8 cellular contexts compared by ENCODE assay signal in the genomic region with DNA sequence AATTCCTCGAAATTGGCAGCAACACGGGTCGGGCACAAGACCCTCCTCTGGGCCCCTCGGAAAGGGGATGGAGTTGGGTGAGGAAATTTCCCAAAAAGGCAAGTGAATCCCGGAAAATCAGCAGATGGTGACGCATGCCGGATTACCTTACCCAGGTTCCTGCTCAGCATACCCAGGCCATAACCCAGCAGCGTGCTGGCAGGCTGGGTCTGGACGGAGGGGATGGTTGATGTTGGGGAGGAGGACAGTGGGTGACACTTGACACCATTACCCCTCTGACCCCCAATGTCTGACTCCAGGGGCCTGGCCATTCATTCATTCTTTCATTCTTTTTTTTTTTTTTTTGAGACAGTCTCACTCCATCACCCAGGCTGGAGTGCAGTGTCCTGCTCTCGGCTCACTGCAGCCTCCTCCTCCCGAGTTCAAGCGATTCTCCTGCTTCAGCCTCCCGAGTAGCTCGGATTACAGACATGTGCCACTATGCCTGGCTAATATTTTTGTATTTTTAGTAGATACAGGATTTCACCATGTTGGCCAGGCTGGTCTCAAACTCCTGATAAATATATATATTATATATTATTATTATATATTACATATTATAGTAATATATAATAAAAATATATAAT. TPM values are rescaled to one million over a fixed set of nuclear protein-coding genes. Genes with fewer than 3 reads are reported as not detected.
DNase-seq lines count a peak whose midpoint lies in the region; ATAC-seq and TF ChIP-seq lines count a peak whose summit lies in the region.

No MANE protein-coding gene starts in this region.

- H3K36me3 ChIP-seq in left ventricle myocardium inferior: peaks cover 4% of the 10 kb centered on the region
- H3K36me3 ChIP-seq in psoas muscle (ENCODE audit: insufficient read depth in 1 of 2, low read depth in 1 of 2): peaks cover 0 to 23% of the 10 kb centered on the region in 2 donors

- DNase-seq in DMS79 treated with DMSO at 0.1 percent for 48 hours (lab: John Stamatoyannopoulos, UW) (peak; percentile 19), left ventricle myocardium inferior (no peak), psoas muscle (peak in 1 of 2 donors; percentile 36), GM19240 (ENCODE audit: insufficient read length, low spot score) (no peak), GOT3 (lab: John Stamatoyannopoulos, UW) (no peak)
- no peak for DNase-seq in activated T-helper 1 cell treated with anti-CD3 and anti-CD28 coated beads, Interleukin-12 subunit alpha, Interleukin-12 subunit beta, Interleukin-2, Interleukin-4 antibody, amounts not matched to agents 30 ng/mL and 10 ng/mL and 1 ng/mL, durations not matched to agents 14 hours and 24 hours and 36 hours (ENCODE audit: low spot score)
- no peak for DNase-seq in stimulated activated CD4-positive, alpha-beta T cell treated with anti-CD3 and anti-CD28 coated beads, Interleukin-12 subunit alpha, Interleukin-12 subunit beta, amount 100 ng/mL, for 4 hours

- H3K9me3 ChIP-seq in left ventricle myocardium inferior (replicated peaks) (no peaks in the 10 kb centered on the region), psoas muscle (no peaks in the 10 kb centered on the region)

- no peaks in the 10 kb centered on the region for H3K36me3 Mint-ChIP-seq in activated T-helper 1 cell treated with anti-CD3 and anti-CD28 coated beads, Interleukin-12 subunit alpha, Interleukin-12 subunit beta, Interleukin-2, Interleukin-4 antibody, amounts not matched to agents 30 ng/mL and 10 ng/mL and 1 ng/mL, durations not matched to agents 14 hours and 24 hours and 36 hours (ENCODE audit: low read depth)

- TF ChIP-seq EP300 in Ishikawa (IDR thresholded peaks at IDR 0.05; ENCODE audit: borderline replicate concordance): no peak

- intact Hi-C loops in activated T-helper 1 cell treated with anti-CD3 and anti-CD28 coated beads, Interleukin-12 subunit alpha, Interleukin-12 subunit beta, Interleukin-2, Interleukin-4 antibody, amounts not matched to agents 30 ng/mL and 10 ng/mL and 1 ng/mL, durations not matched to agents 14 hours and 24 hours and 36 hours (cut with micrococcal nuclease): no loop called here
- intact Hi-C loops in left ventricle myocardium inferior (cut with micrococcal nuclease): no loop called here
- intact Hi-C loops in psoas muscle (cut with DNase I): loop anchor here (5.0 kb wide), 1 partner anchor 57 kb away; no protein-coding TSS in a partner anchor

- ATAC-seq in psoas muscle: peak; percentile 53 to 65 (median 62)

- H3K4me1 ChIP-seq in left ventricle myocardium inferior: peaks cover 71% of the 10 kb centered on the region
- peaks cover 47% of the 10 kb centered on the region for H3K4me1 ChIP-seq in psoas muscle

- H3K27me3 ChIP-seq in left ventricle myocardium inferior (ENCODE audit: low read depth) (no peaks in the 10 kb centered on the region), psoas muscle (ENCODE audit: insufficient read depth in 3 of 3, low read length in 2 of 3) (no peaks in the 10 kb centered on the region)

- H3K9me3 Mint-ChIP-seq in activated T-helper 1 cell treated with anti-CD3 and anti-CD28 coated beads, Interleukin-12 subunit alpha, Interleukin-12 subunit beta, Interleukin-2, Interleukin-4 antibody, amounts not matched to agents 30 ng/mL and 10 ng/mL and 1 ng/mL, durations not matched to agents 14 hours and 24 hours and 36 hours: no peaks in the 10 kb centered on the region

- H3K4me3 ChIP-seq in left ventricle myocardium inferior (peak overlapping the region; percentile 91), psoas muscle (peak overlapping the region; percentile 88)

- 2 to 9% (median 2%) methylated on average over 14 of the region's 14 CpGs for WGBS in psoas muscle, 3 donors

- H3K27ac Mint-ChIP-seq in activated T-helper 1 cell treated with anti-CD3 and anti-CD28 coated beads, Interleukin-12 subunit alpha, Interleukin-12 subunit beta, Interleukin-2, Interleukin-4 antibody, amounts not matched to agents 30 ng/mL and 10 ng/mL and 1 ng/mL, durations not matched to agents 14 hours and 24 hours and 36 hours: no peak overlapping the region

- no peak for TF ChIP-seq RAD21 in Ishikawa (IDR thresholded peaks at IDR 0.05; ENCODE audit: low read depth)

- H3K27ac ChIP-seq in left ventricle myocardium inferior (replicated peaks): peak overlapping the region; percentile 89
- peak overlapping the region; percentile 92 for H3K27ac ChIP-seq in psoas muscle

- H3K4me3 Mint-ChIP-seq in activated T-helper 1 cell treated with anti-CD3 and anti-CD28 coated beads, Interleukin-12 subunit alpha, Interleukin-12 subunit beta, Interleukin-2, Interleukin-4 antibody, amounts not matched to agents 30 ng/mL and 10 ng/mL and 1 ng/mL, durations not matched to agents 14 hours and 24 hours and 36 hours: peak overlapping the region; percentile 84

- peaks cover 21% of the 10 kb centered on the region for H3K27me3 Mint-ChIP-seq in activated T-helper 1 cell treated with anti-CD3 and anti-CD28 coated beads, Interleukin-12 subunit alpha, Interleukin-12 subunit beta, Interleukin-2, Interleukin-4 antibody, amounts not matched to agents 30 ng/mL and 10 ng/mL and 1 ng/mL, durations not matched to agents 14 hours and 24 hours and 36 hours (ENCODE audit: insufficient read depth)

- TF ChIP-seq CTCF in left ventricle myocardium inferior (IDR thresholded peaks at IDR 0.05; ENCODE audit: borderline replicate concordance) (no peak), psoas muscle (IDR thresholded peaks at IDR 0.05) (no peak)

- no peaks in the 10 kb centered on the region for H3K4me1 Mint-ChIP-seq in activated T-helper 1 cell treated with anti-CD3 and anti-CD28 coated beads, Interleukin-12 subunit alpha, Interleukin-12 subunit beta, Interleukin-2, Interleukin-4 antibody, amounts not matched to agents 30 ng/mL and 10 ng/mL and 1 ng/mL, durations not matched to agents 14 hours and 24 hours and 36 hours (ENCODE audit: low read depth)

TF ChIP-seq in Ishikawa, 13 proteins besides CTCF, POLR2A, EP300 and RAD21:
- TF ChIP-seq CREB1 (IDR thresholded peaks at IDR 0.05; ENCODE audit: low read depth) (no peak), TCF12 (IDR thresholded peaks at IDR 0.05; ENCODE audit: low read depth) (no peak), TEAD4 (IDR thresholded peaks at IDR 0.05) (0 out of 2 replicates have a peak, but pooled peaks have one; percentile 9)
- TF ChIP-seq, protein P1, sequence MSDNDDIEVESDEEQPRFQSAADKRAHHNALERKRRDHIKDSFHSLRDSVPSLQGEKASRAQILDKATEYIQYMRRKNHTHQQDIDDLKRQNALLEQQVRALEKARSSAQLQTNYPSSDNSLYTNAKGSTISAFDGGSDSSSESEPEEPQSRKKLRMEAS (IDR thresholded peaks at IDR 0.05): peak; percentile 40; the same call in 1 of the 2 replicates
TF ChIP-seq in Ishikawa: peak in this region for 2.

RNA-seq across cellular contexts. Expression of a gene that starts 0.8 kb away (rescaled TPM):
- 19.3 and 20.6 TPM in 2 replicates for total RNA-seq in activated T-helper 1 cell treated with anti-CD3 and anti-CD28 coated beads, Interleukin-12 subunit alpha, Interleukin-12 subunit beta, Interleukin-2, Interleukin-4 antibody, amounts not matched to agents 30 ng/mL and 10 ng/mL and 1 ng/mL, durations not matched to agents 14 hours and 24 hours and 36 hours
- total RNA-seq in left ventricle myocardium inferior: 33.5 TPM
- total RNA-seq in psoas muscle: 100 to 1,000 TPM in 1 of 4 donors, 10 to 100 TPM in 3; 25.0 to 117 (median 41.8) TPM
- 10 to 100 TPM; 21.0 to 90.8 (median 44.4) TPM for polyA plus RNA-seq in psoas muscle

RNA-seq across cellular contexts. Expression of a gene that starts 26.8 kb away (rescaled TPM):
- total RNA-seq in activated T-helper 1 cell treated with anti-CD3 and anti-CD28 coated beads, Interleukin-12 subunit alpha, Interleukin-12 subunit beta, Interleukin-2, Interleukin-4 antibody, amounts not matched to agents 30 ng/mL and 10 ng/mL and 1 ng/mL, durations not matched to agents 14 hours and 24 hours and 36 hours: 1.1 and 1.3 TPM in 2 replicates
- total RNA-seq in left ventricle myocardium inferior (2.2 TPM), psoas muscle (10 to 100 TPM in 1 of 4 donors, 1 to 10 TPM in 3; 3.7 to 10.7 (median 7.5) TPM)
- 10 to 100 TPM in 1 of 3 donors, 1 to 10 TPM in 2; 3.9 to 14.7 (median 8.6) TPM for polyA plus RNA-seq in psoas muscle

RNA-seq across cellular contexts. Expression of a gene that starts 31.1 kb away (rescaled TPM):
- total RNA-seq in activated T-helper 1 cell treated with anti-CD3 and anti-CD28 coated beads, Interleukin-12 subunit alpha, Interleukin-12 subunit beta, Interleukin-2, Interleukin-4 antibody, amounts not matched to agents 30 ng/mL and 10 ng/mL and 1 ng/mL, durations not matched to agents 14 hours and 24 hours and 36 hours: not detected in 2 replicates
- total RNA-seq in left ventricle myocardium inferior: not detected
- total RNA-seq in psoas muscle: under 1 TPM in 1 of 4 donors, not detected in 3; 0.30 TPM
- polyA plus RNA-seq in psoas muscle: under 1 TPM in 1 of 3 donors, not detected in 2; 0.23 TPM

RNA-seq across cellular contexts. Expression of a gene that starts 54.4 kb away (rescaled TPM):
- total RNA-seq in activated T-helper 1 cell treated with anti-CD3 and anti-CD28 coated beads, Interleukin-12 subunit alpha, Interleukin-12 subunit beta, Interleukin-2, Interleukin-4 antibody, amounts not matched to agents 30 ng/mL and 10 ng/mL and 1 ng/mL, durations not matched to agents 14 hours and 24 hours and 36 hours: not detected in 2 replicates
- total RNA-seq in left ventricle myocardium inferior (not detected), psoas muscle (not detected)
- under 1 TPM in 2 of 3 donors, not detected in 1; 0.03 to 0.08 TPM for polyA plus RNA-seq in psoas muscle

Comparison
In these comparisons a context has a peak if more than half of its experiments do, and no peak if none do; other contexts are left out.
1. intact Hi-C loops: an anchor here in psoas muscle (5.0 kb wide); none called in activated T-helper 1 cell treated with anti-CD3 and anti-CD28 coated beads, Interleukin-12 subunit alpha, Interleukin-12 subunit beta, Interleukin-2, Interleukin-4 antibody, amounts not matched to agents 30 ng/mL and 10 ng/mL and 1 ng/mL, durations not matched to agents 14 hours and 24 hours and 36 hours and left ventricle myocardium inferior.